In genomic region chr1:201648066-201648910, GRCh38 we compare ENCODE assay signal across 8 cellular contexts.
DNase-seq lines count a peak whose midpoint lies in the region.

No MANE protein-coding gene starts in this region.

- H3K4me3 ChIP-seq in subcutaneous abdominal adipose tissue (ENCODE audit: low read depth in 1 of 5, low read length in 5 of 5), result peak overlapping the region; percentile 53 to 81 (median 68)

- DNase-seq in DMS 273 (lab: John Stamatoyannopoulos, UW; ENCODE audit: unreplicated experiment) (peak; percentile 72), DMS 273 treated with DMSO at 0.1 percent for 48 hours (lab: John Stamatoyannopoulos, UW) (no peak), NCI-H2171 (lab: John Stamatoyannopoulos, UW) (peak; percentile 68), caudate nucleus (lab: John Stamatoyannopoulos, UW) (peak in 49 of 61 donors; percentile 7 to 83 (median 56)), kidney glomerular epithelial cell (lab: John Stamatoyannopoulos, UW) (peak; percentile 11), cortex of kidney (lab: John Stamatoyannopoulos, UW) (no peak)
- DNase-seq in stimulated activated CD4-positive, alpha-beta T cell treated with anti-CD3 and anti-CD28 coated beads, Interleukin-4, amount 100 ng/mL, for 1 hour, result no peak

- peaks cover 0 to 10% (median 0%) of the 10 kb centered on the region in 5 donors for H3K36me3 ChIP-seq in subcutaneous abdominal adipose tissue (ENCODE audit: control insufficient read depth in 5 of 5, insufficient read depth in 5 of 5, low read length in 5 of 5)

- H3K27me3 ChIP-seq in subcutaneous abdominal adipose tissue (ENCODE audit: control insufficient read depth in 5 of 5, insufficient read depth in 4 of 5, low read length in 5 of 5), result peaks cover 0 to 2% (median 0%) of the 10 kb centered on the region in 5 donors

- no peaks in the 10 kb centered on the region for H3K9me3 ChIP-seq in subcutaneous abdominal adipose tissue (ENCODE audit: control insufficient read depth in 5 of 5, low read length in 5 of 5)

- peaks cover 3 to 60% (median 44%) of the 10 kb centered on the region in 5 donors for H3K4me1 ChIP-seq in subcutaneous abdominal adipose tissue (ENCODE audit: control insufficient read depth in 5 of 5, insufficient read depth in 5 of 5, low read length in 5 of 5)

- H3K9ac ChIP-seq in subcutaneous abdominal adipose tissue (ENCODE audit: low read length in 5 of 5), result peak overlapping the region in 2 of 5 donors; percentile 31 to 47

- H3K27ac ChIP-seq in caudate nucleus (ENCODE audit: low read depth, low read length), result peak overlapping the region; percentile 21
- no peak overlapping the region for H3K27ac ChIP-seq in subcutaneous abdominal adipose tissue (ENCODE audit: low read depth, low read length)

Comparison
In these comparisons a context has a peak if more than half of its experiments do, and no peak if none do; other contexts are left out.
1. DNase-seq: peak in DMS 273 (single experiment), NCI-H2171 (single experiment), caudate nucleus (49 of 61) and kidney glomerular epithelial cell (single experiment); none in DMS 273 treated with DMSO at 0.1 percent for 48 hours (single experiment), stimulated activated CD4-positive, alpha-beta T cell treated with anti-CD3 and anti-CD28 coated beads, Interleukin-4, amount 100 ng/mL, for 1 hour (single experiment) and cortex of kidney (single experiment).